In the genomic region with DNA sequence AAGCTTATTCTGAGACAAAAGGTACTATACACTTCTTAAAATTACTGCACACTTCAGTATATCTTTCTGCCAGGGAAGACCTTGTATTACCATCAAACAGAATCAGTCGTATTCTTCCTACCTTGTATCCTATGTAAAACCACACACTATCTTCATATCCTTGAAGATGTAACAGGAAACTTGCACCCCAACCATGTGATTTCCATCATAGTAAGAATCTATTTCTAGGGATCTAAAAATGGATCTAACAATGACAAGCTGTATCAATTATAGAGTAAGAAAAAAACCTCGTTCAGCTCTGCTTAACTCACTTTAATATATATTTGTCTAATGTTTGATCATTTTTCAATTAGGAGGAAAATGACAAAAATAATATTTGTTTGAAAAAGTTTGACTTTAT, we compare ENCODE assay signal across 22 cellular contexts.
"Had no signal": no experiment of that assay in that cellular context is flagged by ENCODE, and none has a peak within 500 bp of the region (broad histone marks: within the 10 kb centered on the region; RNA-seq: fewer than 3 reads in every experiment).

No MANE protein-coding gene starts in this region.

- H3K4me3 ChIP-seq: K562 had no signal

- DNase-seq: activated B cell treated with CpG ODN at 0.5 μM for 24 hours; activated CD4-positive, alpha-beta T cell treated with anti-CD3 and anti-CD28 coated beads for 1 hour; activated CD4-positive, alpha-beta T cell treated with anti-CD3 and anti-CD28 coated beads, Interleukin-2, amount 10 ng/mL, durations not matched to agents 24 days and 14 days; activated CD4-positive, alpha-beta T cell treated with anti-CD3 and anti-CD28 coated beads, Interleukin-2, amount 50 U/mL, for 48 hours; activated CD8-positive, alpha-beta memory T cell treated with anti-CD3 and anti-CD28 coated beads, Interleukin-2, amount 10 ng/mL, durations not matched to agents 7 days and 5 days; activated effector memory CD4-positive, alpha-beta T cell treated with Interleukin-2 at 50 U/mL for 16 hours; activated naive CD4-positive, alpha-beta T cell treated with Interleukin-2 at 50 U/mL for 16 hours; activated naive CD8-positive, alpha-beta T cell treated with anti-CD3 and anti-CD28 coated beads, Interleukin-2, amount 50 U/mL, for 24 hours; activated T-cell treated with anti-CD3 and anti-CD28 coated beads, Interleukin-2, amount 50 U/mL, for 24 hours; amniotic stem cell; Karpas-422; MM.1S; NCI-H1105; NCI-H1436 treated with DMSO at 0.1 percent for 48 hours; NCI-H187; NCI-H510A treated with DMSO at 0.1 percent for 48 hours; PC-3; SIG-M5; T-helper 17 cell; T-helper 9 cell had no signal

- ATAC-seq: activated CD8-positive, alpha-beta memory T cell treated with anti-CD3 and anti-CD28 coated beads, Interleukin-2, amount 10 ng/mL, durations not matched to agents 7 days and 5 days; activated naive CD4-positive, alpha-beta T cell treated with anti-CD3 and anti-CD28 coated beads, Interleukin-2, amount 50 U/mL, for 72 hours; activated naive CD8-positive, alpha-beta T cell treated with anti-CD3 and anti-CD28 coated beads, Interleukin-2, amount 50 U/mL, for 24 hours; K562; PC-3; T-helper 17 cell had no signal
